In genomic region chr5:138448481-138449398, GRCh38 we compare ENCODE assay signal across 11 cellular contexts. TPM values are rescaled to one million over a fixed set of nuclear protein-coding genes. Genes with fewer than 3 reads are reported as not detected.
DNase-seq lines count a peak whose midpoint lies in the region; ATAC-seq, FAIRE-seq and TF ChIP-seq lines count a peak whose summit lies in the region.
"Had no signal": no experiment of that assay in that cellular context is flagged by ENCODE, and none has a peak within 500 bp of the region (broad histone marks: within the 10 kb centered on the region; RNA-seq: fewer than 3 reads in every experiment).

No MANE protein-coding gene starts in this region.

- no peaks in the 10 kb centered on the region for H3K9me3 ChIP-seq in GM12878 (replicated peaks; ENCODE audit: control insufficient read depth, insufficient read depth, low read length)

- no peak overlapping the region for H2AFZ ChIP-seq in GM12878 (ENCODE audit: control insufficient read depth, low read depth, low read length)

- no peak for FAIRE-seq in GM12878 (lab: Jason Lieb, UNC)

- peaks cover 4% of the 10 kb centered on the region; the same call in 1 of the 2 replicates for H3K4me1 ChIP-seq in GM12878 (ENCODE audit: control insufficient read depth, insufficient read depth, low read length)

- in situ Hi-C loops in GM12878 (cut with MboI), result no loop called here

- no peak overlapping the region for H3K4me3 ChIP-seq in GM12865 (ENCODE audit: low read depth, low read length)
- H3K4me3 ChIP-seq in GM12878, result no peak overlapping the region

- SMC1A ChIA-PET in GM12878 (lab: Charles Lee; ENCODE audit: uncharacterized antibody, unreplicated experiment), result interaction anchor here (0.5 to 5.4 kb wide), 9 partner anchors 10 to 1104 kb away, joined by 3 to 58 read pairs (median 4); partner anchors contain the start of gene REEP2

- H4K20me1 ChIP-seq in GM12878 (ENCODE audit: control insufficient read depth, insufficient read depth), result no peaks in the 10 kb centered on the region

- RAD21 ChIA-PET in GM12878 (lab: Charles Lee; ENCODE audit: unreplicated experiment), result interaction anchor here (0.5 to 5.8 kb wide), 6 partner anchors 9 to 268 kb away, joined by 3 to 56 read pairs (median 7); partner anchors contain the start of gene EGR1

- no peak overlapping the region for H3K27ac ChIP-seq in GM12878 (ENCODE audit: control insufficient read depth, insufficient read depth)
- H3K27ac ChIP-seq: skin epidermis had no signal

- no peak for ATAC-seq in GM12878
- ATAC-seq in GM21786 (IDR thresholded peaks at IDR 0.05; ENCODE audit: unreplicated experiment), result no peak
- ATAC-seq in HG03469 (IDR thresholded peaks at IDR 0.05; ENCODE audit: unreplicated experiment), result no peak

- CTCF ChIA-PET in GM12878 (lab: Yijun Ruan, JAX), result interaction anchor here (0.5 to 7.0 kb wide), 30 partner anchors 7 to 271 kb away, joined by 3 to 123 read pairs (median 6); partner anchors contain the start of genes BRD8, CDC25C, EGR1 and ETF1

- no peaks in the 10 kb centered on the region for H3K27me3 ChIP-seq in GM12878 (replicated peaks in 1 of 2; ENCODE audit: control insufficient read depth in 2 of 2, insufficient read depth in 2 of 2, low read length in 1 of 2)

- intact Hi-C loops in GM12878 (cut with micrococcal nuclease; ENCODE audit: unreplicated experiment), result no loop called here

- no peak for TF ChIP-seq POLR2A in GM12878 (IDR thresholded peaks at IDR 0.05; ENCODE audit: low read depth, low read length)

- POLR2A ChIA-PET in GM12878 (lab: Charles Lee), result interaction anchor here (0.6 to 1.9 kb wide), 5 partner anchors 10 to 55 kb away, joined by 4 to 9 read pairs (median 4); partner anchors contain the start of genes EGR1 and REEP2

- no peaks in the 10 kb centered on the region for H3K79me2 ChIP-seq in GM12878 (ENCODE audit: control insufficient read depth, insufficient read depth, low read length)

- no peak overlapping the region for H3K9ac ChIP-seq in GM12878 (ENCODE audit: control insufficient read depth, insufficient read depth, low read length)

- TF ChIP-seq CTCF in GM12865 (IDR thresholded peaks at IDR 0.05; ENCODE audit: insufficient read depth, low read depth, low read length, missing control alignments) (no peak), GM12878 (IDR thresholded peaks at IDR 0.05 in 2 of 3, conservative IDR thresholded peaks at IDR 0.05 in 1 of 3; ENCODE audit: control insufficient read depth in 2 of 3, extremely low read depth in 1 of 3, insufficient read depth in 1 of 3, low read depth in 3 of 3, low read length in 3 of 3) (no peak)

- 36% methylated on average over 9 of the region's 9 CpGs for WGBS in GM12878 (ENCODE audit: insufficient coverage, insufficient replicate concordance, low lambda C conversion rate, missing lambda C conversion rate)

- no TSS peak for BruUV-seq in GM12878 (replicated peaks; lab: Mats Ljungman, UMichigan)

- no peak overlapping the region for H3K4me2 ChIP-seq in GM12878 (ENCODE audit: control insufficient read depth, insufficient read depth)

- TF ChIP-seq EP300 in GM12878 (IDR thresholded peaks at IDR 0.05; ENCODE audit: borderline replicate concordance in 1 of 2, control insufficient read depth in 1 of 2, low read depth in 2 of 2, low read length in 2 of 2), result no peak

- TF ChIP-seq RAD21 in GM12878 (IDR thresholded peaks at IDR 0.05; ENCODE audit: insufficient read depth, low read depth, low read length), result no peak

- DNase-seq in GM12865 (ENCODE audit: low read depth), result peak; percentile 15
- peak; percentile 92 for DNase-seq in NCI-H2081 treated with DMSO at 0.1 percent for 48 hours (lab: John Stamatoyannopoulos, UW)
- DNase-seq in GM12878 (ENCODE audit: low read depth, low spot score), result no peak
- DNase-seq in myocyte (ENCODE audit: low read depth), result peak; percentile 59
- no peak for DNase-seq in activated CD8-positive, alpha-beta memory T cell treated with anti-CD3 and anti-CD28 coated beads, Interleukin-2, amount 50 U/mL, for 4 hours
- no peak for DNase-seq in stimulated activated naive CD4-positive, alpha-beta T cell treated with Interleukin-2 at 50 U/mL for 16 hours (lab: John Stamatoyannopoulos, UW)
- DNase-seq: effector CD8-positive, alpha-beta T cell; left colon had no signal

- H3K36me3 ChIP-seq in GM12878 (ENCODE audit: control insufficient read depth in 2 of 2, insufficient read depth in 2 of 2, low read length in 1 of 2), result no peaks in the 10 kb centered on the region

TF ChIP-seq in GM12878, 131 proteins besides CTCF, POLR2A, EP300 and RAD21:
- peak; percentile 41; the same call in 1 of the 2 replicates for TF ChIP-seq BMI1 (IDR thresholded peaks at IDR 0.05; ENCODE audit: borderline replicate concordance)
- TF ChIP-seq ZNF207 (IDR thresholded peaks at IDR 0.05; ENCODE audit: borderline replicate concordance), result no peak

RNA-seq across cellular contexts. Expression of gene REEP2, which starts 9.9 kb away (rescaled TPM):
- total RNA-seq in GM12878 (2013; cell fraction: nucleolus; rRNA removed), result 1.2 and 3.8 TPM in 2 replicates
- total RNA-seq in GM12878 (2014; rRNA removed), result 1.9 TPM in 2 replicates
- 1.2 and 1.4 TPM in 2 replicates for total RNA-seq in GM12878 (2014; rRNA removed; fragmentation: Illumina TruSeq; extraction: Trizol)
- total RNA-seq in GM12878 (2021), result 2.5 and 3.1 TPM in 2 replicates
- polyA plus RNA-seq in GM12878 (2011; ENCODE audit: low read depth), result 0.71 TPM
- polyA plus RNA-seq in GM12878 (2011; rRNA removed), result 1.2 and 2.3 TPM in 2 replicates
- 2.4 and 2.5 TPM in 2 replicates for polyA plus RNA-seq in GM12878 (2011; cell fraction: cytosol; rRNA removed)
- 2.3 and 2.9 TPM in 2 replicates for polyA plus RNA-seq in GM12878 (2011; cell fraction: nucleus; rRNA removed)
- 2.5 and 3.3 TPM in 2 replicates for polyA plus RNA-seq in GM12878 (2012)
- 0.59 and 1.6 TPM in 2 replicates for polyA plus RNA-seq in GM12878 (2014; fragmentation: Illumina TruSeq; extraction: Trizol)
- polyA plus RNA-seq in GM12878 (2014; fragmentation: Nextera tagmentation; extraction: Ambion mirVana), result under 1 TPM; 0.10 to 0.13 TPM
- polyA plus RNA-seq in GM12878 (2014; rRNA removed), result 1.4 and 2.2 TPM in 2 replicates
- polyA plus RNA-seq in GM12878 (2016; fragmentation: Nextera tagmentation; extraction: Ambion mirVana), result 1 to 10 TPM; 2.2 to 2.4 TPM
- polyA minus RNA-seq in GM12878 (2011; rRNA and poly(A)+ RNA removed), result 1.2 and 2.7 TPM in 2 replicates
- polyA minus RNA-seq in GM12878 (2011; cell fraction: cytosol; rRNA and poly(A)+ RNA removed), result 0.83 and 1.1 TPM in 2 replicates
- polyA minus RNA-seq in GM12878 (2011; cell fraction: nucleus; rRNA and poly(A)+ RNA removed), result 0.60 and 0.67 TPM in 2 replicates
- 6.4 and 9.1 TPM in 2 replicates for total RNA-seq in myocyte
- 29.8 TPM for polyA plus RNA-seq in myocyte (2012)

RNA-seq across cellular contexts. Expression of gene EGR1, which starts 16.5 kb away (rescaled TPM):
- 9.0 and 10.5 TPM in 2 replicates for total RNA-seq in GM12878 (2013; cell fraction: nucleolus; rRNA removed)
- total RNA-seq in GM12878 (2014; rRNA removed), result 0.82 and 1.1 TPM in 2 replicates
- total RNA-seq in GM12878 (2014; rRNA removed; fragmentation: Illumina TruSeq; extraction: Trizol), result 0.89 and 0.92 TPM in 2 replicates
- total RNA-seq in GM12878 (2021), result 7.3 and 9.0 TPM in 2 replicates
- polyA plus RNA-seq in GM12878 (2011; ENCODE audit: low read depth), result 4.2 TPM
- polyA plus RNA-seq in GM12878 (2011; rRNA removed), result 2.2 and 2.3 TPM in 2 replicates
- polyA plus RNA-seq in GM12878 (2011; cell fraction: cytosol; rRNA removed), result 2.8 and 5.1 TPM in 2 replicates
- polyA plus RNA-seq in GM12878 (2011; cell fraction: nucleus; rRNA removed), result 21.2 and 21.5 TPM in 2 replicates
- polyA plus RNA-seq in GM12878 (2012), result 8.5 and 17.1 TPM in 2 replicates
- 4.3 and 5.7 TPM in 2 replicates for polyA plus RNA-seq in GM12878 (2014; fragmentation: Illumina TruSeq; extraction: Trizol)
- polyA plus RNA-seq in GM12878 (2014; fragmentation: Nextera tagmentation; extraction: Ambion mirVana), result 1 to 10 TPM; 1.7 to 2.8 TPM
- 4.6 and 5.5 TPM in 2 replicates for polyA plus RNA-seq in GM12878 (2014; rRNA removed)
- polyA plus RNA-seq in GM12878 (2016; fragmentation: Nextera tagmentation; extraction: Ambion mirVana), result 1 to 10 TPM; 1.6 to 3.1 TPM
- 3.7 and 8.6 TPM in 2 replicates for polyA minus RNA-seq in GM12878 (2011; rRNA and poly(A)+ RNA removed)
- 8.8 and 11.9 TPM in 2 replicates for polyA minus RNA-seq in GM12878 (2011; cell fraction: cytosol; rRNA and poly(A)+ RNA removed)
- 13.2 and 20.7 TPM in 2 replicates for polyA minus RNA-seq in GM12878 (2011; cell fraction: nucleus; rRNA and poly(A)+ RNA removed)
- 6.2 and 8.1 TPM in 2 replicates for total RNA-seq in myocyte
- 39.1 TPM for polyA plus RNA-seq in myocyte (2012)

Comparison
In these comparisons a context has a peak if more than half of its experiments do, and no peak if none do; other contexts are left out.
1. DNase-seq: peak in GM12865 (single experiment), NCI-H2081 treated with DMSO at 0.1 percent for 48 hours (single experiment) and myocyte (single experiment); none in GM12878 (single experiment), activated CD8-positive, alpha-beta memory T cell treated with anti-CD3 and anti-CD28 coated beads, Interleukin-2, amount 50 U/mL, for 4 hours (single experiment) and stimulated activated naive CD4-positive, alpha-beta T cell treated with Interleukin-2 at 50 U/mL for 16 hours (single experiment).